Comparison of ENCODE assay signal across 8 cellular contexts in genomic region chr6:149319413-149319812, GRCh38. TPM values are rescaled to one million over a fixed set of nuclear protein-coding genes. Genes with fewer than 3 reads are reported as not detected.
DNase-seq lines count a peak whose midpoint lies in the region; ATAC-seq and TF ChIP-seq lines count a peak whose summit lies in the region.

No MANE protein-coding gene starts in this region.

- H3K4me3 Mint-ChIP-seq in T-cell, result peak overlapping the region; percentile 86 to 93 (median 91)

- H3K27me3 Mint-ChIP-seq in T-cell, result no peaks in the 10 kb centered on the region

- peak overlapping the region; percentile 94 to 98 (median 96) for H3K27ac ChIP-seq in gastrocnemius medialis

- peaks cover 3% of the 10 kb centered on the region for H3K36me3 Mint-ChIP-seq in T-cell

- no peak for TF ChIP-seq POLR2A in gastrocnemius medialis (IDR thresholded peaks at IDR 0.05)

- no peak for TF ChIP-seq CTCF in fibroblast of pulmonary artery (IDR thresholded peaks at IDR 0.05; ENCODE audit: low read length, missing control alignments)
- no peak for TF ChIP-seq CTCF in gastrocnemius medialis (IDR thresholded peaks at IDR 0.05 in 4 of 5, conservative IDR thresholded peaks at IDR 0.05 in 1 of 5)

- peak overlapping the region; percentile 83 to 93 for H3K27ac Mint-ChIP-seq in T-cell

- H3K4me3 ChIP-seq in fibroblast of pulmonary artery (replicated peaks; ENCODE audit: low read depth, low read length) (peak overlapping the region; percentile 79), gastrocnemius medialis (peak overlapping the region; percentile 89 to 98 (median 96))

- CTCF ChIA-PET in T-cell (lab: Charles Lee), result no interaction called here

- H3K27me3 ChIP-seq in gastrocnemius medialis, result no peaks in the 10 kb centered on the region

- H3K9me3 Mint-ChIP-seq in T-cell, result no peaks in the 10 kb centered on the region

- H3K4me1 Mint-ChIP-seq in T-cell, result peaks cover 43 to 61% (median 59%) of the 10 kb centered on the region in 3 donors

- in situ Hi-C loops in gastrocnemius medialis (cut with MboI; ENCODE audit: low sequenced_read_pairs in 4 of 4), result loop anchor here in 1 of 4 donors (25.0 kb wide), 1 partner anchor 93 kb away; the partner anchor contains the start of gene SUMO4

- no peaks in the 10 kb centered on the region for H3K9me3 ChIP-seq in gastrocnemius medialis

- no peaks in the 10 kb centered on the region for H3K36me3 ChIP-seq in gastrocnemius medialis

- POLR2A ChIA-PET in T-cell (lab: Charles Lee), result interaction anchor here in 1 of 2 donors (0.6 to 0.7 kb wide), 2 partner anchors 31 to 69 kb away, joined by 4 read pairs; no protein-coding TSS in a partner anchor

- H3K4me1 ChIP-seq in gastrocnemius medialis, result peaks cover 35 to 49% of the 10 kb centered on the region in 2 donors

- intact Hi-C loops in gastrocnemius medialis (cut with DNase I; ENCODE audit: low total_unique reads), result no loop called here

- ATAC-seq in T-cell (replicated peaks in 1 of 4) (no peak), gastrocnemius medialis (no peak), HG03520 (IDR thresholded peaks at IDR 0.05; ENCODE audit: unreplicated experiment) (no peak), HG03175 (IDR thresholded peaks at IDR 0.05; ENCODE audit: unreplicated experiment) (no peak), GM21576 (IDR thresholded peaks at IDR 0.05; ENCODE audit: unreplicated experiment) (no peak)

- DNase-seq in ELR (ENCODE audit: low read depth), result peak; percentile 51
- no peak for DNase-seq in T-cell
- no peak for DNase-seq in fibroblast of pulmonary artery (ENCODE audit: low read depth)
- no peak for DNase-seq in gastrocnemius medialis
- DNase-seq in activated CD4-positive, alpha-beta T cell treated with anti-CD3 and anti-CD28 coated beads for 48 hours, result no peak

RNA-seq across cellular contexts. Expression of gene TAB2, which starts 1.9 kb away (rescaled TPM):
- 100 to 1,000 TPM; 128 to 160 (median 146) TPM for total RNA-seq in T-cell
- total RNA-seq in gastrocnemius medialis, result 10 to 100 TPM; 63.7 to 73.5 (median 69.2) TPM
